ENCODE assay signal across 26 cellular contexts in genomic region chr5:52069997-52070396, GRCh38.
"Had no signal": no experiment of that assay in that cellular context is flagged by ENCODE, and none has a peak within 500 bp of the region (broad histone marks: within the 10 kb centered on the region; RNA-seq: fewer than 3 reads in every experiment).

No MANE protein-coding gene starts in this region.

- H3K4me3 Mint-ChIP-seq: dendritic cell treated with granulocyte-macrophage colony-stimulating factor and Interleukin-4, amounts not matched to agents 40 ng/mL and 50 ng/mL, for 4 days; effector memory CD8-positive, alpha-beta T cell; endodermal cell; immature natural killer cell; memory B cell; naive thymus-derived CD8-positive, alpha-beta T cell had no signal

- H3K4me1 ChIP-seq: colonic mucosa, esophagus muscularis mucosa, gastrocnemius medialis, heart right ventricle, left lung, lower lobe of right lung had no signal

- H3K27ac ChIP-seq: colonic mucosa, esophagus muscularis mucosa, gastrocnemius medialis, heart right ventricle, hepatocyte, left lung, lower lobe of right lung had no signal

- H3K4me1 Mint-ChIP-seq: endodermal cell; immature natural killer cell; memory B cell; naive B cell; naive thymus-derived CD8-positive, alpha-beta T cell had no signal

- H3K79me2 ChIP-seq: hepatocyte had no signal

- H2AFZ ChIP-seq: hepatocyte had no signal

- H3K36me3 Mint-ChIP-seq: immature natural killer cell; memory B cell; naive B cell; naive thymus-derived CD8-positive, alpha-beta T cell had no signal

- H3K9me3 ChIP-seq: colonic mucosa, gastrocnemius medialis, lower lobe of right lung had no signal

- H3K4me2 ChIP-seq: hepatocyte had no signal

- DNase-seq: colonic mucosa; cortex of kidney; effector CD8-positive, alpha-beta T cell; effector memory CD8-positive, alpha-beta T cell; endodermal cell; foreskin melanocyte; gastrocnemius medialis; glutamatergic neuron; head of caudate nucleus; heart right ventricle; hypothalamus; immature natural killer cell; islet precursor cell; kidney; kidney glomerular epithelial cell; left lung; left ventricle myocardium superior; lower lobe of right lung; mesendoderm; midbrain; naive B cell; naive thymus-derived CD8-positive, alpha-beta T cell had no signal

- H3K27me3 Mint-ChIP-seq: dendritic cell treated with granulocyte-macrophage colony-stimulating factor and Interleukin-4, amounts not matched to agents 40 ng/mL and 50 ng/mL, for 4 days; effector memory CD8-positive, alpha-beta T cell; memory B cell; naive B cell; naive thymus-derived CD8-positive, alpha-beta T cell had no signal

- H3K4me3 ChIP-seq: colonic mucosa, esophagus muscularis mucosa, gastrocnemius medialis, heart right ventricle, hepatocyte, left lung, lower lobe of right lung had no signal

- ATAC-seq: effector memory CD8-positive, alpha-beta T cell; gastrocnemius medialis; heart right ventricle; left lung; left ventricle myocardium superior; lower lobe of right lung; naive thymus-derived CD8-positive, alpha-beta T cell had no signal

- H3K27me3 ChIP-seq: colonic mucosa, esophagus muscularis mucosa, gastrocnemius medialis, heart right ventricle, hepatocyte, left lung had no signal

- H3K36me3 ChIP-seq: colonic mucosa, esophagus muscularis mucosa, gastrocnemius medialis, heart right ventricle, left lung, lower lobe of right lung had no signal

- H3K27ac Mint-ChIP-seq: dendritic cell treated with granulocyte-macrophage colony-stimulating factor and Interleukin-4, amounts not matched to agents 40 ng/mL and 50 ng/mL, for 4 days; effector memory CD8-positive, alpha-beta T cell; endodermal cell; immature natural killer cell; memory B cell; naive B cell; naive thymus-derived CD8-positive, alpha-beta T cell had no signal
